Comparison of ENCODE assay signal across 8 cellular contexts in genomic region chr6:16239090-16239797, GRCh38. TPM values are rescaled to one million over a fixed set of nuclear protein-coding genes. Genes with fewer than 3 reads are reported as not detected.
DNase-seq lines count a peak whose midpoint lies in the region; ATAC-seq and TF ChIP-seq lines count a peak whose summit lies in the region.

No MANE protein-coding gene starts in this region.

- peak; percentile 31 for ATAC-seq in IMR-90 (ENCODE audit: low read depth)
- no peak for ATAC-seq in GM19452 (IDR thresholded peaks at IDR 0.05; ENCODE audit: unreplicated experiment)

- H3K36me3 ChIP-seq in IMR-90 (ENCODE audit: control insufficient read depth, insufficient read depth, low read length) = no peaks in the 10 kb centered on the region
- no peaks in the 10 kb centered on the region for H3K36me3 ChIP-seq in WERI-Rb-1
- no peaks in the 10 kb centered on the region for H3K36me3 ChIP-seq in mesodermal cell (ENCODE audit: control insufficient read depth, insufficient read depth, low read length)
- no peaks in the 10 kb centered on the region for H3K36me3 ChIP-seq in thymus (ENCODE audit: control insufficient read depth, insufficient read depth)

- peaks cover 3% of the 10 kb centered on the region; the same call in 1 of the 2 replicates for H3K9me1 ChIP-seq in IMR-90 (ENCODE audit: insufficient read depth, low read length)

- CTCF ChIA-PET in IMR-90 (lab: Yijun Ruan, JAX) = interaction anchor here (1.2 kb wide), 1 partner anchor 33 kb away, joined by 4 read pairs; no protein-coding TSS in a partner anchor

- dilution Hi-C loops in IMR-90 (cut with HindIII; ENCODE audit: low sequenced_read_pairs, unreplicated experiment) = no loop called here

- H2AK5ac ChIP-seq in IMR-90 (ENCODE audit: low read depth, low read length) = no peak overlapping the region

- H3K79me1 ChIP-seq in IMR-90 (ENCODE audit: low read depth in 1 of 2, low read length in 2 of 2) = no peaks in the 10 kb centered on the region

- POLR2A ChIA-PET in IMR-90 (lab: Charles Lee; ENCODE audit: unreplicated experiment) = no interaction called here

- H3K9me3 ChIP-seq in IMR-90 (ENCODE audit: control insufficient read depth, insufficient read depth, low read length) = no peaks in the 10 kb centered on the region
- no peaks in the 10 kb centered on the region for H3K9me3 ChIP-seq in WERI-Rb-1 (ENCODE audit: severe bottlenecking)
- no peaks in the 10 kb centered on the region for H3K9me3 ChIP-seq in mesodermal cell (ENCODE audit: control insufficient read depth, low read length)
- no peaks in the 10 kb centered on the region for H3K9me3 ChIP-seq in thymus (ENCODE audit: control insufficient read depth)

- H3K27me3 ChIP-seq in IMR-90 (ENCODE audit: control insufficient read depth, insufficient read depth, low read length) (no peaks in the 10 kb centered on the region), WERI-Rb-1 (ENCODE audit: insufficient read depth, low read depth, severe bottlenecking) (no peaks in the 10 kb centered on the region), thymus (ENCODE audit: control insufficient read depth, insufficient read depth) (peaks cover 19% of the 10 kb centered on the region)

- peak overlapping the region; percentile 83 for H3K4me2 ChIP-seq in IMR-90 (ENCODE audit: low read depth, low read length)

- peak overlapping the region; percentile 14; the same call in 1 of the 2 replicates for H4K91ac ChIP-seq in IMR-90 (ENCODE audit: insufficient read depth, low read depth, low read length)

- intact Hi-C loops in IMR-90 (cut with micrococcal nuclease) = no loop called here

- 0 out of 2 replicates have a peak, but pooled peaks have one; percentile 27 for TF ChIP-seq RAD21 in IMR-90 (IDR thresholded peaks at IDR 0.05; ENCODE audit: low read length)

- H3K4me3 ChIP-seq in IMR-90 (ENCODE audit: insufficient read depth, low read depth, low read length) (peak overlapping the region; percentile 65), WERI-Rb-1 (ENCODE audit: low read depth, low read length) (peak overlapping the region; percentile 27), epithelial cell of proximal tubule (ENCODE audit: low read depth, low read length) (peak overlapping the region; percentile 78), mesodermal cell (ENCODE audit: extremely low read depth, insufficient read depth, low read length, poor library complexity, severe bottlenecking) (peak overlapping the region; percentile 41), thymus (ENCODE audit: low read length) (peak overlapping the region; percentile 55)

- H2BK20ac ChIP-seq in IMR-90 (ENCODE audit: low read depth, low read length) = no peak overlapping the region

- H4K8ac ChIP-seq in IMR-90 (ENCODE audit: low read depth in 2 of 2, low read length in 2 of 2) = no peak overlapping the region

- no peak for TF ChIP-seq POLR2A in IMR-90 (IDR thresholded peaks at IDR 0.05; ENCODE audit: low read depth, low read length)

- peak overlapping the region; percentile 51; the same call in 1 of the 2 replicates for H3K14ac ChIP-seq in IMR-90 (replicated peaks; ENCODE audit: low read depth, low read length)

- H3K4me1 ChIP-seq in IMR-90 (ENCODE audit: control insufficient read depth, insufficient read depth, low read length) (peaks cover 11% of the 10 kb centered on the region), mesodermal cell (ENCODE audit: control insufficient read depth, insufficient read depth, low read length, poor library complexity, severe bottlenecking) (peaks cover 16% of the 10 kb centered on the region), thymus (ENCODE audit: control insufficient read depth, insufficient read depth, low read length) (peaks cover 5% of the 10 kb centered on the region)

- peak overlapping the region; percentile 8; the same call in 1 of the 2 replicates for H3K56ac ChIP-seq in IMR-90 (ENCODE audit: extremely low read depth, insufficient read depth, low read length)

- H2AFZ ChIP-seq in IMR-90 (replicated peaks; ENCODE audit: low read length, poor library complexity) = peak overlapping the region; percentile 88

- peaks cover 9% of the 10 kb centered on the region; the same call in 1 of the 2 replicates for H4K20me1 ChIP-seq in IMR-90 (ENCODE audit: insufficient read depth, low read length)

- peak overlapping the region; percentile 70 for H2AK9ac ChIP-seq in IMR-90 (replicated peaks; ENCODE audit: low read depth, low read length, poor library complexity)

- H3K23ac ChIP-seq in IMR-90 (ENCODE audit: low read depth, low read length) = no peak overlapping the region

- WGBS in IMR-90 (ENCODE audit: extremely low coverage in 2 of 2, insufficient read length in 1 of 2), 2 experiments = 24% methylated on average over 5 of the region's 27 CpGs; no CpG with 5 or more reads in 1 of the 2 experiments
- 12 to 14% methylated on average over 16 to 22 of the region's 27 CpGs for WGBS in mesodermal cell (ENCODE audit: insufficient coverage in 2 of 2), 2 experiments
- WGBS in thymus = 7% methylated on average over 27 of the region's 27 CpGs

- DNase-seq in GM03348 (ENCODE audit: low spot score) = peak; percentile 58
- peak; percentile 44 for DNase-seq in IMR-90
- DNase-seq in WERI-Rb-1 = peak; percentile 66
- peak; percentile 52 for DNase-seq in epithelial cell of proximal tubule (ENCODE audit: low read depth)
- DNase-seq in putamen (ENCODE audit: low spot score) = no peak

- H4K5ac ChIP-seq in IMR-90 (ENCODE audit: low read depth, low read length) = no peak overlapping the region

- H3K27ac ChIP-seq in IMR-90 (ENCODE audit: insufficient read depth, low read length) = no peak overlapping the region
- no peak overlapping the region; the same call in 1 of the 2 replicates for H3K27ac ChIP-seq in WERI-Rb-1
- no peak overlapping the region for H3K27ac ChIP-seq in mesodermal cell (ENCODE audit: low read depth, low read length, severe bottlenecking)
- no peak overlapping the region for H3K27ac ChIP-seq in thymus (ENCODE audit: low read depth)

- H3K4ac ChIP-seq in IMR-90 (ENCODE audit: low read depth, low read length) = peak overlapping the region; percentile 3; the same call in 1 of the 2 replicates

- no peak overlapping the region; the same call in 1 of the 2 replicates for H3K18ac ChIP-seq in IMR-90 (ENCODE audit: low read depth, low read length)

- TF ChIP-seq CTCF in IMR-90 (conservative IDR thresholded peaks at IDR 0.05; ENCODE audit: low read depth, low read length) (peak; percentile 27; the same call in 1 of the 2 replicates), WERI-Rb-1 (IDR thresholded peaks at IDR 0.05; ENCODE audit: low read depth, low read length) (peak; percentile 54), epithelial cell of proximal tubule (conservative IDR thresholded peaks at IDR 0.05; ENCODE audit: low read depth, low read length) (peak; percentile 56)

- H2BK15ac ChIP-seq in IMR-90 (ENCODE audit: low read depth, low read length) = no peak overlapping the region

- H3K9ac ChIP-seq in IMR-90 (ENCODE audit: low read depth, low read length) = peak overlapping the region; percentile 55

- BruUV-seq in IMR-90 (replicated peaks; lab: Mats Ljungman, UMichigan) = no TSS peak

- H2BK5ac ChIP-seq in IMR-90 (ENCODE audit: low read depth, low read length, poor library complexity, severe bottlenecking) = no peak overlapping the region

- in situ Hi-C loops in IMR-90 (cut with MboI; ENCODE audit: low sequenced_read_pairs) = no loop called here

- H2BK120ac ChIP-seq in IMR-90 (ENCODE audit: low read depth, low read length) = 0 out of 2 replicates have a peak overlapping the region, but pooled peaks have one; percentile 1

TF ChIP-seq in IMR-90, 13 proteins besides CTCF, POLR2A, EP300 and RAD21:
- no peak for TF ChIP-seq SMC3 (IDR thresholded peaks at IDR 0.05; ENCODE audit: low read depth, low read length)
- no peak for TF ChIP-seq CEBPB (IDR thresholded peaks at IDR 0.05; ENCODE audit: low read depth, low read length)
- no peak for TF ChIP-seq BHLHE40 (IDR thresholded peaks at IDR 0.05; ENCODE audit: low read depth, low read length)

RNA-seq across cellular contexts. Expression of gene GMPR, which starts 0.9 kb away (rescaled TPM):
- total RNA-seq in IMR-90 (2012; rRNA removed) (6.3 and 6.7 TPM in 2 replicates), epithelial cell of proximal tubule (0.81 and 1.2 TPM in 2 replicates)
- polyA plus RNA-seq in IMR-90 (2012; rRNA removed) (7.0 and 8.6 TPM in 2 replicates), thymus (17.2 TPM)
- polyA plus RNA-seq in IMR-90 (2012; cell fraction: cytosol; rRNA removed) = 7.0 and 10.0 TPM in 2 replicates
- 3.7 and 5.9 TPM in 2 replicates for polyA plus RNA-seq in IMR-90 (2012; cell fraction: nucleus; rRNA removed; ENCODE audit: low replicate concordance)
- polyA plus RNA-seq in mesodermal cell (2013, experiment 1 of 2) = 12.9 TPM
- polyA plus RNA-seq in mesodermal cell (2013, experiment 2 of 2) = 11.4 TPM

Comparison
In these comparisons a context has a peak if more than half of its experiments do, and no peak if none do; other contexts are left out.
1. H3K4me3 ChIP-seq: peak in every context shown above with its lines; median percentile 78 in epithelial cell of proximal tubule; 65 in IMR-90; 55 in thymus; 41 in mesodermal cell; 27 in WERI-Rb-1.